1 cellular context compared by ENCODE assay signal in genomic region chr5:78341445-78341844, GRCh38.
TF ChIP-seq lines count a peak whose summit lies in the region.

No MANE protein-coding gene starts in this region.

TF ChIP-seq in H1, 55 proteins besides CTCF, POLR2A, EP300 and RAD21 (continued from another document):
- TF ChIP-seq, protein P1, sequence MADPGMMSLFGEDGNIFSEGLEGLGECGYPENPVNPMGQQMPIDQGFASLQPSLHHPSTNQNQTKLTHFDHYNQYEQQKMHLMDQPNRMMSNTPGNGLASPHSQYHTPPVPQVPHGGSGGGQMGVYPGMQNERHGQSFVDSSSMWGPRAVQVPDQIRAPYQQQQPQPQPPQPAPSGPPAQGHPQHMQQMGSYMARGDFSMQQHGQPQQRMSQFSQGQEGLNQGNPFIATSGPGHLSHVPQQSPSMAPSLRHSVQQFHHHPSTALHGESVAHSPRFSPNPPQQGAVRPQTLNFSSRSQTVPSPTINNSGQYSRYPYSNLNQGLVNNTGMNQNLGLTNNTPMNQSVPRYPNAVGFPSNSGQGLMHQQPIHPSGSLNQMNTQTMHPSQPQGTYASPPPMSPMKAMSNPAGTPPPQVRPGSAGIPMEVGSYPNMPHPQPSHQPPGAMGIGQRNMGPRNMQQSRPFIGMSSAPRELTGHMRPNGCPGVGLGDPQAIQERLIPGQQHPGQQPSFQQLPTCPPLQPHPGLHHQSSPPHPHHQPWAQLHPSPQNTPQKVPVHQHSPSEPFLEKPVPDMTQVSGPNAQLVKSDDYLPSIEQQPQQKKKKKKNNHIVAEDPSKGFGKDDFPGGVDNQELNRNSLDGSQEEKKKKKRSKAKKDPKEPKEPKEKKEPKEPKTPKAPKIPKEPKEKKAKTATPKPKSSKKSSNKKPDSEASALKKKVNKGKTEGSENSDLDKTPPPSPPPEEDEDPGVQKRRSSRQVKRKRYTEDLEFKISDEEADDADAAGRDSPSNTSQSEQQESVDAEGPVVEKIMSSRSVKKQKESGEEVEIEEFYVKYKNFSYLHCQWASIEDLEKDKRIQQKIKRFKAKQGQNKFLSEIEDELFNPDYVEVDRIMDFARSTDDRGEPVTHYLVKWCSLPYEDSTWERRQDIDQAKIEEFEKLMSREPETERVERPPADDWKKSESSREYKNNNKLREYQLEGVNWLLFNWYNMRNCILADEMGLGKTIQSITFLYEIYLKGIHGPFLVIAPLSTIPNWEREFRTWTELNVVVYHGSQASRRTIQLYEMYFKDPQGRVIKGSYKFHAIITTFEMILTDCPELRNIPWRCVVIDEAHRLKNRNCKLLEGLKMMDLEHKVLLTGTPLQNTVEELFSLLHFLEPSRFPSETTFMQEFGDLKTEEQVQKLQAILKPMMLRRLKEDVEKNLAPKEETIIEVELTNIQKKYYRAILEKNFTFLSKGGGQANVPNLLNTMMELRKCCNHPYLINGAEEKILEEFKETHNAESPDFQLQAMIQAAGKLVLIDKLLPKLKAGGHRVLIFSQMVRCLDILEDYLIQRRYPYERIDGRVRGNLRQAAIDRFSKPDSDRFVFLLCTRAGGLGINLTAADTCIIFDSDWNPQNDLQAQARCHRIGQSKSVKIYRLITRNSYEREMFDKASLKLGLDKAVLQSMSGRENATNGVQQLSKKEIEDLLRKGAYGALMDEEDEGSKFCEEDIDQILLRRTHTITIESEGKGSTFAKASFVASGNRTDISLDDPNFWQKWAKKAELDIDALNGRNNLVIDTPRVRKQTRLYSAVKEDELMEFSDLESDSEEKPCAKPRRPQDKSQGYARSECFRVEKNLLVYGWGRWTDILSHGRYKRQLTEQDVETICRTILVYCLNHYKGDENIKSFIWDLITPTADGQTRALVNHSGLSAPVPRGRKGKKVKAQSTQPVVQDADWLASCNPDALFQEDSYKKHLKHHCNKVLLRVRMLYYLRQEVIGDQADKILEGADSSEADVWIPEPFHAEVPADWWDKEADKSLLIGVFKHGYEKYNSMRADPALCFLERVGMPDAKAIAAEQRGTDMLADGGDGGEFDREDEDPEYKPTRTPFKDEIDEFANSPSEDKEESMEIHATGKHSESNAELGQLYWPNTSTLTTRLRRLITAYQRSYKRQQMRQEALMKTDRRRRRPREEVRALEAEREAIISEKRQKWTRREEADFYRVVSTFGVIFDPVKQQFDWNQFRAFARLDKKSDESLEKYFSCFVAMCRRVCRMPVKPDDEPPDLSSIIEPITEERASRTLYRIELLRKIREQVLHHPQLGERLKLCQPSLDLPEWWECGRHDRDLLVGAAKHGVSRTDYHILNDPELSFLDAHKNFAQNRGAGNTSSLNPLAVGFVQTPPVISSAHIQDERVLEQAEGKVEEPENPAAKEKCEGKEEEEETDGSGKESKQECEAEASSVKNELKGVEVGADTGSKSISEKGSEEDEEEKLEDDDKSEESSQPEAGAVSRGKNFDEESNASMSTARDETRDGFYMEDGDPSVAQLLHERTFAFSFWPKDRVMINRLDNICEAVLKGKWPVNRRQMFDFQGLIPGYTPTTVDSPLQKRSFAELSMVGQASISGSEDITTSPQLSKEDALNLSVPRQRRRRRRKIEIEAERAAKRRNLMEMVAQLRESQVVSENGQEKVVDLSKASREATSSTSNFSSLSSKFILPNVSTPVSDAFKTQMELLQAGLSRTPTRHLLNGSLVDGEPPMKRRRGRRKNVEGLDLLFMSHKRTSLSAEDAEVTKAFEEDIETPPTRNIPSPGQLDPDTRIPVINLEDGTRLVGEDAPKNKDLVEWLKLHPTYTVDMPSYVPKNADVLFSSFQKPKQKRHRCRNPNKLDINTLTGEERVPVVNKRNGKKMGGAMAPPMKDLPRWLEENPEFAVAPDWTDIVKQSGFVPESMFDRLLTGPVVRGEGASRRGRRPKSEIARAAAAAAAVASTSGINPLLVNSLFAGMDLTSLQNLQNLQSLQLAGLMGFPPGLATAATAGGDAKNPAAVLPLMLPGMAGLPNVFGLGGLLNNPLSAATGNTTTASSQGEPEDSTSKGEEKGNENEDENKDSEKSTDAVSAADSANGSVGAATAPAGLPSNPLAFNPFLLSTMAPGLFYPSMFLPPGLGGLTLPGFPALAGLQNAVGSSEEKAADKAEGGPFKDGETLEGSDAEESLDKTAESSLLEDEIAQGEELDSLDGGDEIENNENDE (IDR thresholded peaks at IDR 0.05; ENCODE audit: insufficient replicate concordance, low read length) = peak; percentile 49
- TF ChIP-seq SIN3A (conservative IDR thresholded peaks at IDR 0.05 in 1 of 2, IDR thresholded peaks at IDR 0.05 in 1 of 2; ENCODE audit: low read depth in 1 of 2, low read length in 2 of 2) (no peak), HDAC2 (IDR thresholded peaks at IDR 0.05; ENCODE audit: borderline replicate concordance in 1 of 2, low read depth in 2 of 2, low read length in 2 of 2) (peak in 1 of 2 experiments; percentile 80; a peak in 1 of 4 replicates)
